31 cellular contexts compared by ENCODE assay signal in the genomic region with DNA sequence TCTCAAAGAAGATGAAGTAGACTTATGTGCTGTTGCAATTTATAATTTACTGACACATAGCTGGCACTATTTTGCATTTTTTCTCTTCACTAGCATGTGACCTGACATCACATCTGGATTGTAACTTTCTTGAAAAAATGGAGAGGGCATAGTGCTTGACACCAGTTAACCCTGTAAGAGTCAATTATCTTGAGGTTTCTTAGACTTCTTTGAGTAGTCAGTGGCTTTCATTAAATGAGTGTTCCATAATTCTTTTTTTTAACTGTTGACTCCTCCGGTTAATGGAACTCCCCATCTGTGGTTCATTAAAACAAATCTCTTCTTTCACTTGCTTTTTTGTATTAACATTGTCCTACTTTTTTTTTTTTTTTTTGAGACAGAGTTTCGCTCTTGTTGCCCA. TPM values are rescaled to one million over a fixed set of nuclear protein-coding genes. Genes with fewer than 3 reads are reported as not detected.
DNase-seq lines count a peak whose midpoint lies in the region; ATAC-seq and TF ChIP-seq lines count a peak whose summit lies in the region.
"Had no signal": no experiment of that assay in that cellular context is flagged by ENCODE, and none has a peak within 500 bp of the region (broad histone marks: within the 10 kb centered on the region; RNA-seq: fewer than 3 reads in every experiment).

No MANE protein-coding gene starts in this region.

- H3K9me3 Mint-ChIP-seq in activated naive CD4-positive, alpha-beta T cell treated with anti-CD3 and anti-CD28 coated beads, Interleukin-2, amount 10 ng/mL, durations not matched to agents 7 days and 5 days: no peaks in the 10 kb centered on the region
- H3K9me3 Mint-ChIP-seq: activated naive CD4-positive, alpha-beta T cell treated with anti-CD3 and anti-CD28 coated beads for 36 hours; activated T-cell treated with anti-CD3 and anti-CD28 coated beads, Interleukin-2, amount 50 U/mL, for 72 hours; stimulated activated memory B cell treated with anti-CD40 and anti-IgM and Interleukin-4, amounts not matched to agents 10 μg/mL and 1 μg/mL and 100 μg/mL, for 72 hours had no signal

- peaks cover 1% of the 10 kb centered on the region for H3K36me3 Mint-ChIP-seq in activated naive CD4-positive, alpha-beta T cell treated with anti-CD3 and anti-CD28 coated beads, Interleukin-2, amount 10 ng/mL, durations not matched to agents 7 days and 5 days
- H3K36me3 Mint-ChIP-seq: stimulated activated memory B cell treated with anti-CD40 and anti-IgM and Interleukin-4, amounts not matched to agents 10 μg/mL and 1 μg/mL and 100 μg/mL, for 72 hours had no signal

- H3K4me3 ChIP-seq in BJ (ENCODE audit: low read depth, low read length): no peak overlapping the region
- no peak overlapping the region for H3K4me3 ChIP-seq in coronary artery
- H3K4me3 ChIP-seq: breast epithelium, gastroesophageal sphincter, left ventricle myocardium inferior, SJCRH30, upper lobe of left lung had no signal

- peaks cover 21% of the 10 kb centered on the region for H3K27me3 Mint-ChIP-seq in activated naive CD4-positive, alpha-beta T cell treated with anti-CD3 and anti-CD28 coated beads, Interleukin-2, amount 10 ng/mL, durations not matched to agents 7 days and 5 days
- H3K27me3 Mint-ChIP-seq: progenitor cell of endocrine pancreas had no signal

- ATAC-seq in GM19468 (IDR thresholded peaks at IDR 0.05; ENCODE audit: extremely low read depth, unreplicated experiment) (peak; percentile 48), HG03159 (IDR thresholded peaks at IDR 0.05; ENCODE audit: unreplicated experiment) (peak; percentile 50)
- ATAC-seq: gastroesophageal sphincter; sciatic nerve; stimulated activated memory B cell treated with anti-CD40 and anti-IgM and Interleukin-4, amounts not matched to agents 10 μg/mL and 1 μg/mL and 100 μg/mL, for 72 hours had no signal

- TF ChIP-seq CTCF in BJ (IDR thresholded peaks at IDR 0.05; ENCODE audit: insufficient read depth, low read depth, low read length) (no peak), coronary artery (IDR thresholded peaks at IDR 0.05) (no peak)

- H3K36me3 ChIP-seq in BJ (ENCODE audit: control insufficient read depth, insufficient read depth, low read length): no peaks in the 10 kb centered on the region
- H3K36me3 ChIP-seq: breast epithelium, gastroesophageal sphincter, left ventricle myocardium inferior, SJCRH30, upper lobe of left lung had no signal

- H3K4me1 Mint-ChIP-seq in activated naive CD4-positive, alpha-beta T cell treated with anti-CD3 and anti-CD28 coated beads, Interleukin-2, amount 10 ng/mL, durations not matched to agents 7 days and 5 days: no peaks in the 10 kb centered on the region

- CTCF ChIA-PET in BJ (lab: Yijun Ruan, JAX): interaction anchor here (1.0 kb wide), 1 partner anchor 16 kb away, joined by 3 read pairs; no protein-coding TSS in a partner anchor
- CTCF ChIA-PET in activated naive CD4-positive, alpha-beta T cell treated with anti-CD3 and anti-CD28 coated beads, Interleukin-2, amount 10 ng/mL, durations not matched to agents 7 days and 5 days (lab: Charles Lee): no interaction called here

- POLR2A ChIA-PET in BJ (lab: Charles Lee): no interaction called here

- H3K27ac Mint-ChIP-seq in activated naive CD4-positive, alpha-beta T cell treated with anti-CD3 and anti-CD28 coated beads, Interleukin-2, amount 10 ng/mL, durations not matched to agents 7 days and 5 days: no peak overlapping the region
- H3K27ac Mint-ChIP-seq: activated naive CD4-positive, alpha-beta T cell treated with anti-CD3 and anti-CD28 coated beads for 36 hours; activated T-cell treated with anti-CD3 and anti-CD28 coated beads, Interleukin-2, amount 50 U/mL, for 72 hours; progenitor cell of endocrine pancreas; stimulated activated memory B cell treated with anti-CD40 and anti-IgM and Interleukin-4, amounts not matched to agents 10 μg/mL and 1 μg/mL and 100 μg/mL, for 72 hours had no signal

- no peak overlapping the region for H3K4me3 Mint-ChIP-seq in activated naive CD4-positive, alpha-beta T cell treated with anti-CD3 and anti-CD28 coated beads, Interleukin-2, amount 10 ng/mL, durations not matched to agents 7 days and 5 days
- H3K4me3 Mint-ChIP-seq: activated naive CD4-positive, alpha-beta T cell treated with anti-CD3 and anti-CD28 coated beads for 36 hours; activated T-cell treated with anti-CD3 and anti-CD28 coated beads, Interleukin-2, amount 50 U/mL, for 72 hours; stimulated activated memory B cell treated with anti-CD40 and anti-IgM and Interleukin-4, amounts not matched to agents 10 μg/mL and 1 μg/mL and 100 μg/mL, for 72 hours had no signal

- H3K27ac ChIP-seq in coronary artery: no peak overlapping the region
- H3K27ac ChIP-seq: breast epithelium, gastroesophageal sphincter, left ventricle myocardium inferior, SJCRH30, upper lobe of left lung had no signal

- DNase-seq in BJ (ENCODE audit: low read depth) (peak; percentile 50), fibroblast of peridontal ligament (ENCODE audit: extremely low read depth) (peak; percentile 79), GF-D8 (lab: John Stamatoyannopoulos, UW) (no peak), coronary artery (ENCODE audit: low spot score) (no peak), DMS53 (lab: John Stamatoyannopoulos, UW) (no peak)
- DNase-seq in activated naive CD4-positive, alpha-beta T cell treated with anti-CD3 and anti-CD28 coated beads, Interleukin-2, amount 10 ng/mL, durations not matched to agents 7 days and 5 days: no peak
- DNase-seq: activated CD4-positive, alpha-beta T cell treated with anti-CD3 and anti-CD28 coated beads, Interleukin-2, amount 50 U/mL, for 4 hours; activated naive CD4-positive, alpha-beta T cell treated with anti-CD3 and anti-CD28 coated beads for 36 hours; activated T-cell treated with anti-CD3 and anti-CD28 coated beads, Interleukin-2, amount 50 U/mL, for 72 hours; C1 segment of cervical spinal cord; Calu3; effector CD8-positive, alpha-beta T cell; erythroblast; hypothalamus; KBM-7; left ventricle myocardium inferior; NCI-H1105 treated with DMSO at 0.1 percent for 48 hours; NCI-H2081 treated with DMSO at 0.1 percent for 48 hours; NCI-H345; NCI-H748 treated with DMSO at 0.1 percent for 48 hours; SJCRH30; stimulated activated CD4-positive, alpha-beta T cell treated with anti-CD3 and anti-CD28 coated beads, Interleukin-4, amount 100 ng/mL, for 24 hours; T-helper 1 cell; upper lobe of left lung had no signal

- peaks cover 1% of the 10 kb centered on the region; the same call in 1 of the 2 replicates for H3K27me3 ChIP-seq in BJ (ENCODE audit: control insufficient read depth, insufficient read depth, low read length)
- H3K27me3 ChIP-seq: breast epithelium, gastroesophageal sphincter, SJCRH30, upper lobe of left lung had no signal

RNA-seq across cellular contexts. Expression of gene PRKCI, which starts 16.9 kb away (rescaled TPM):
- polyA plus RNA-seq in BJ (2011; rRNA removed): 15.1 and 33.5 TPM in 2 replicates
- polyA minus RNA-seq in BJ (2011; rRNA and poly(A)+ RNA removed): 17.0 and 21.4 TPM in 2 replicates

RNA-seq across cellular contexts. Expression of gene PHC3, which starts 23.8 kb away (rescaled TPM):
- polyA plus RNA-seq in BJ (2011; rRNA removed): 50.7 and 56.2 TPM in 2 replicates
- 120 and 169 TPM in 2 replicates for polyA minus RNA-seq in BJ (2011; rRNA and poly(A)+ RNA removed)

Comparison
In these comparisons a context has a peak if more than half of its experiments do, and no peak if none do; other contexts are left out.
1. DNase-seq: peak in BJ (single experiment) and fibroblast of peridontal ligament (single experiment); none in activated naive CD4-positive, alpha-beta T cell treated with anti-CD3 and anti-CD28 coated beads, Interleukin-2, amount 10 ng/mL, durations not matched to agents 7 days and 5 days (single experiment), GF-D8 (single experiment), coronary artery (single experiment) and DMS53 (single experiment).